Comparison of ENCODE assay signal across 1 cellular context in the genomic region with DNA sequence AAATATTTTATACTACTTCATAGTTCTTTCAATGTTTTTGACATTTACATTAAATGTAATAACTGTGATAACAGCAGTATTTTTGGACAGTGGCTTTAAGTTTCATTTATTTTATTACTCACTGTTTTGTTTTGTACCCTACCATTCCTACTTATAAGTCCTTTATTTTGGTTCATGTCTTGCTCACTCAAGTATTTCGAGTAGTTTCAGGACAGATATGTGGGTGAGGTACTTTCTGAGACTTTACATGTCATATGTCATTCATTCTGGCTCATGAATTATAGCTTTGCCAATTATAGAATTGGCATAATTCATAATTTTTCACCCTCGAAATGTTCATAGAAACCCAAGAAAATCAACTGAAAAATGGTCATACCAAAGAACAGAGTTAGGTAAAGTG.
TF ChIP-seq lines count a peak whose summit lies in the region.

No MANE protein-coding gene starts in this region.

TF ChIP-seq in GM12878, 131 proteins besides CTCF, POLR2A, EP300 and RAD21 (continued from another document and continues in another):
- TF ChIP-seq, protein P1, sequence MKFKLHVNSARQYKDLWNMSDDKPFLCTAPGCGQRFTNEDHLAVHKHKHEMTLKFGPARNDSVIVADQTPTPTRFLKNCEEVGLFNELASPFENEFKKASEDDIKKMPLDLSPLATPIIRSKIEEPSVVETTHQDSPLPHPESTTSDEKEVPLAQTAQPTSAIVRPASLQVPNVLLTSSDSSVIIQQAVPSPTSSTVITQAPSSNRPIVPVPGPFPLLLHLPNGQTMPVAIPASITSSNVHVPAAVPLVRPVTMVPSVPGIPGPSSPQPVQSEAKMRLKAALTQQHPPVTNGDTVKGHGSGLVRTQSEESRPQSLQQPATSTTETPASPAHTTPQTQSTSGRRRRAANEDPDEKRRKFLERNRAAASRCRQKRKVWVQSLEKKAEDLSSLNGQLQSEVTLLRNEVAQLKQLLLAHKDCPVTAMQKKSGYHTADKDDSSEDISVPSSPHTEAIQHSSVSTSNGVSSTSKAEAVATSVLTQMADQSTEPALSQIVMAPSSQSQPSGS (IDR thresholded peaks at IDR 0.05; ENCODE audit: low read length), result peak; percentile 87
- TF ChIP-seq, protein P2, sequence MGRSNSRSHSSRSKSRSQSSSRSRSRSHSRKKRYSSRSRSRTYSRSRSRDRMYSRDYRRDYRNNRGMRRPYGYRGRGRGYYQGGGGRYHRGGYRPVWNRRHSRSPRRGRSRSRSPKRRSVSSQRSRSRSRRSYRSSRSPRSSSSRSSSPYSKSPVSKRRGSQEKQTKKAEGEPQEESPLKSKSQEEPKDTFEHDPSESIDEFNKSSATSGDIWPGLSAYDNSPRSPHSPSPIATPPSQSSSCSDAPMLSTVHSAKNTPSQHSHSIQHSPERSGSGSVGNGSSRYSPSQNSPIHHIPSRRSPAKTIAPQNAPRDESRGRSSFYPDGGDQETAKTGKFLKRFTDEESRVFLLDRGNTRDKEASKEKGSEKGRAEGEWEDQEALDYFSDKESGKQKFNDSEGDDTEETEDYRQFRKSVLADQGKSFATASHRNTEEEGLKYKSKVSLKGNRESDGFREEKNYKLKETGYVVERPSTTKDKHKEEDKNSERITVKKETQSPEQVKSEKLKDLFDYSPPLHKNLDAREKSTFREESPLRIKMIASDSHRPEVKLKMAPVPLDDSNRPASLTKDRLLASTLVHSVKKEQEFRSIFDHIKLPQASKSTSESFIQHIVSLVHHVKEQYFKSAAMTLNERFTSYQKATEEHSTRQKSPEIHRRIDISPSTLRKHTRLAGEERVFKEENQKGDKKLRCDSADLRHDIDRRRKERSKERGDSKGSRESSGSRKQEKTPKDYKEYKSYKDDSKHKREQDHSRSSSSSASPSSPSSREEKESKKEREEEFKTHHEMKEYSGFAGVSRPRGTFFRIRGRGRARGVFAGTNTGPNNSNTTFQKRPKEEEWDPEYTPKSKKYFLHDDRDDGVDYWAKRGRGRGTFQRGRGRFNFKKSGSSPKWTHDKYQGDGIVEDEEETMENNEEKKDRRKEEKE (IDR thresholded peaks at IDR 0.05), result no peak
- TF ChIP-seq CHD2 (IDR thresholded peaks at IDR 0.05; ENCODE audit: borderline replicate concordance, low read depth, low read length), result no peak
- TF ChIP-seq SUPT20H (IDR thresholded peaks at IDR 0.05; ENCODE audit: borderline replicate concordance, control insufficient read depth, low read depth, low read length), result no peak
- TF ChIP-seq, protein P3, sequence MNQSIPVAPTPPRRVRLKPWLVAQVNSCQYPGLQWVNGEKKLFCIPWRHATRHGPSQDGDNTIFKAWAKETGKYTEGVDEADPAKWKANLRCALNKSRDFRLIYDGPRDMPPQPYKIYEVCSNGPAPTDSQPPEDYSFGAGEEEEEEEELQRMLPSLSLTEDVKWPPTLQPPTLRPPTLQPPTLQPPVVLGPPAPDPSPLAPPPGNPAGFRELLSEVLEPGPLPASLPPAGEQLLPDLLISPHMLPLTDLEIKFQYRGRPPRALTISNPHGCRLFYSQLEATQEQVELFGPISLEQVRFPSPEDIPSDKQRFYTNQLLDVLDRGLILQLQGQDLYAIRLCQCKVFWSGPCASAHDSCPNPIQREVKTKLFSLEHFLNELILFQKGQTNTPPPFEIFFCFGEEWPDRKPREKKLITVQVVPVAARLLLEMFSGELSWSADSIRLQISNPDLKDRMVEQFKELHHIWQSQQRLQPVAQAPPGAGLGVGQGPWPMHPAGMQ (IDR thresholded peaks at IDR 0.05; ENCODE audit: borderline replicate concordance), result no peak
- 0 out of 2 replicates have a peak, but pooled peaks have one; percentile 57 for TF ChIP-seq CBFB (IDR thresholded peaks at IDR 0.05; ENCODE audit: low read depth)
- TF ChIP-seq NR2C2 (IDR thresholded peaks at IDR 0.05; ENCODE audit: borderline replicate concordance, control insufficient read depth, insufficient read length, low read depth), result no peak
- TF ChIP-seq CBX3 (IDR thresholded peaks at IDR 0.05; ENCODE audit: borderline replicate concordance, low read depth), result no peak
- peak; percentile 56; the same call in 1 of the 2 replicates for TF ChIP-seq BCL11A (IDR thresholded peaks at IDR 0.05; ENCODE audit: low read depth, low read length)
- TF ChIP-seq GATAD2B (conservative IDR thresholded peaks at IDR 0.05; ENCODE audit: low read depth), result no peak
- no peak for TF ChIP-seq SREBF2 (IDR thresholded peaks at IDR 0.05; ENCODE audit: low read length)
- TF ChIP-seq, protein P4, sequence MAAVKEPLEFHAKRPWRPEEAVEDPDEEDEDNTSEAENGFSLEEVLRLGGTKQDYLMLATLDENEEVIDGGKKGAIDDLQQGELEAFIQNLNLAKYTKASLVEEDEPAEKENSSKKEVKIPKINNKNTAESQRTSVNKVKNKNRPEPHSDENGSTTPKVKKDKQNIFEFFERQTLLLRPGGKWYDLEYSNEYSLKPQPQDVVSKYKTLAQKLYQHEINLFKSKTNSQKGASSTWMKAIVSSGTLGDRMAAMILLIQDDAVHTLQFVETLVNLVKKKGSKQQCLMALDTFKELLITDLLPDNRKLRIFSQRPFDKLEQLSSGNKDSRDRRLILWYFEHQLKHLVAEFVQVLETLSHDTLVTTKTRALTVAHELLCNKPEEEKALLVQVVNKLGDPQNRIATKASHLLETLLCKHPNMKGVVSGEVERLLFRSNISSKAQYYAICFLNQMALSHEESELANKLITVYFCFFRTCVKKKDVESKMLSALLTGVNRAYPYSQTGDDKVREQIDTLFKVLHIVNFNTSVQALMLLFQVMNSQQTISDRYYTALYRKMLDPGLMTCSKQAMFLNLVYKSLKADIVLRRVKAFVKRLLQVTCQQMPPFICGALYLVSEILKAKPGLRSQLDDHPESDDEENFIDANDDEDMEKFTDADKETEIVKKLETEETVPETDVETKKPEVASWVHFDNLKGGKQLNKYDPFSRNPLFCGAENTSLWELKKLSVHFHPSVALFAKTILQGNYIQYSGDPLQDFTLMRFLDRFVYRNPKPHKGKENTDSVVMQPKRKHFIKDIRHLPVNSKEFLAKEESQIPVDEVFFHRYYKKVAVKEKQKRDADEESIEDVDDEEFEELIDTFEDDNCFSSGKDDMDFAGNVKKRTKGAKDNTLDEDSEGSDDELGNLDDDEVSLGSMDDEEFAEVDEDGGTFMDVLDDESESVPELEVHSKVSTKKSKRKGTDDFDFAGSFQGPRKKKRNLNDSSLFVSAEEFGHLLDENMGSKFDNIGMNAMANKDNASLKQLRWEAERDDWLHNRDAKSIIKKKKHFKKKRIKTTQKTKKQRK (IDR thresholded peaks at IDR 0.05; ENCODE audit: low read depth, low read length), result no peak
- no peak for TF ChIP-seq RAD51 (IDR thresholded peaks at IDR 0.05)
- 0 out of 2 replicates have a peak, but pooled peaks have one; percentile 34 for TF ChIP-seq NR2F1 (conservative IDR thresholded peaks at IDR 0.05)
- peak; percentile 86 for TF ChIP-seq JUNB (IDR thresholded peaks at IDR 0.05)
- TF ChIP-seq ZNF207 (IDR thresholded peaks at IDR 0.05; ENCODE audit: borderline replicate concordance), result no peak
- TF ChIP-seq, protein P5, sequence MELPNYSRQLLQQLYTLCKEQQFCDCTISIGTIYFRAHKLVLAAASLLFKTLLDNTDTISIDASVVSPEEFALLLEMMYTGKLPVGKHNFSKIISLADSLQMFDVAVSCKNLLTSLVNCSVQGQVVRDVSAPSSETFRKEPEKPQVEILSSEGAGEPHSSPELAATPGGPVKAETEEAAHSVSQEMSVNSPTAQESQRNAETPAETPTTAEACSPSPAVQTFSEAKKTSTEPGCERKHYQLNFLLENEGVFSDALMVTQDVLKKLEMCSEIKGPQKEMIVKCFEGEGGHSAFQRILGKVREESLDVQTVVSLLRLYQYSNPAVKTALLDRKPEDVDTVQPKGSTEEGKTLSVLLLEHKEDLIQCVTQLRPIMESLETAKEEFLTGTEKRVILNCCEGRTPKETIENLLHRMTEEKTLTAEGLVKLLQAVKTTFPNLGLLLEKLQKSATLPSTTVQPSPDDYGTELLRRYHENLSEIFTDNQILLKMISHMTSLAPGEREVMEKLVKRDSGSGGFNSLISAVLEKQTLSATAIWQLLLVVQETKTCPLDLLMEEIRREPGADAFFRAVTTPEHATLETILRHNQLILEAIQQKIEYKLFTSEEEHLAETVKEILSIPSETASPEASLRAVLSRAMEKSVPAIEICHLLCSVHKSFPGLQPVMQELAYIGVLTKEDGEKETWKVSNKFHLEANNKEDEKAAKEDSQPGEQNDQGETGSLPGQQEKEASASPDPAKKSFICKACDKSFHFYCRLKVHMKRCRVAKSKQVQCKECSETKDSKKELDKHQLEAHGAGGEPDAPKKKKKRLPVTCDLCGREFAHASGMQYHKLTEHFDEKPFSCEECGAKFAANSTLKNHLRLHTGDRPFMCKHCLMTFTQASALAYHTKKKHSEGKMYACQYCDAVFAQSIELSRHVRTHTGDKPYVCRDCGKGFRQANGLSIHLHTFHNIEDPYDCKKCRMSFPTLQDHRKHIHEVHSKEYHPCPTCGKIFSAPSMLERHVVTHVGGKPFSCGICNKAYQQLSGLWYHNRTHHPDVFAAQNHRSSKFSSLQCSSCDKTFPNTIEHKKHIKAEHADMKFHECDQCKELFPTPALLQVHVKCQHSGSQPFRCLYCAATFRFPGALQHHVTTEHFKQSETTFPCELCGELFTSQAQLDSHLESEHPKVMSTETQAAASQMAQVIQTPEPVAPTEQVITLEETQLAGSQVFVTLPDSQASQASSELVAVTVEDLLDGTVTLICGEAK (IDR thresholded peaks at IDR 0.05; ENCODE audit: borderline replicate concordance), result no peak
- TF ChIP-seq, protein P6, sequence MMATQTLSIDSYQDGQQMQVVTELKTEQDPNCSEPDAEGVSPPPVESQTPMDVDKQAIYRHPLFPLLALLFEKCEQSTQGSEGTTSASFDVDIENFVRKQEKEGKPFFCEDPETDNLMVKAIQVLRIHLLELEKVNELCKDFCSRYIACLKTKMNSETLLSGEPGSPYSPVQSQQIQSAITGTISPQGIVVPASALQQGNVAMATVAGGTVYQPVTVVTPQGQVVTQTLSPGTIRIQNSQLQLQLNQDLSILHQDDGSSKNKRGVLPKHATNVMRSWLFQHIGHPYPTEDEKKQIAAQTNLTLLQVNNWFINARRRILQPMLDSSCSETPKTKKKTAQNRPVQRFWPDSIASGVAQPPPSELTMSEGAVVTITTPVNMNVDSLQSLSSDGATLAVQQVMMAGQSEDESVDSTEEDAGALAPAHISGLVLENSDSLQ (IDR thresholded peaks at IDR 0.05), result peak; percentile 91
- TF ChIP-seq, protein P7, sequence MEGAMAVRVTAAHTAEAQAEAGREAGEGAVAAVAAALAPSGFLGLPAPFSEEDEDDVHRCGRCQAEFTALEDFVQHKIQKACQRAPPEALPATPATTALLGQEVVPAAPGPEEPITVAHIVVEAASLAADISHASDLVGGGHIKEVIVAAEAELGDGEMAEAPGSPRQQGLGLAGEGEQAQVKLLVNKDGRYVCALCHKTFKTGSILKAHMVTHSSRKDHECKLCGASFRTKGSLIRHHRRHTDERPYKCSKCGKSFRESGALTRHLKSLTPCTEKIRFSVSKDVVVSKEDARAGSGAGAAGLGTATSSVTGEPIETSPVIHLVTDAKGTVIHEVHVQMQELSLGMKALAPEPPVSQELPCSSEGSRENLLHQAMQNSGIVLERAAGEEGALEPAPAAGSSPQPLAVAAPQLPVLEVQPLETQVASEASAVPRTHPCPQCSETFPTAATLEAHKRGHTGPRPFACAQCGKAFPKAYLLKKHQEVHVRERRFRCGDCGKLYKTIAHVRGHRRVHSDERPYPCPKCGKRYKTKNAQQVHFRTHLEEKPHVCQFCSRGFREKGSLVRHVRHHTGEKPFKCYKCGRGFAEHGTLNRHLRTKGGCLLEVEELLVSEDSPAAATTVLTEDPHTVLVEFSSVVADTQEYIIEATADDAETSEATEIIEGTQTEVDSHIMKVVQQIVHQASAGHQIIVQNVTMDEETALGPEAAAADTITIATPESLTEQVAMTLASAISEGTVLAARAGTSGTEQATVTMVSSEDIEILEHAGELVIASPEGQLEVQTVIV (IDR thresholded peaks at IDR 0.05; ENCODE audit: borderline replicate concordance, partially characterized antibody), result no peak
- TF ChIP-seq CBX5 (IDR thresholded peaks at IDR 0.05; ENCODE audit: low read depth), result no peak
- TF ChIP-seq BACH1 (IDR thresholded peaks at IDR 0.05; ENCODE audit: borderline replicate concordance), result no peak
- TF ChIP-seq, protein P8, sequence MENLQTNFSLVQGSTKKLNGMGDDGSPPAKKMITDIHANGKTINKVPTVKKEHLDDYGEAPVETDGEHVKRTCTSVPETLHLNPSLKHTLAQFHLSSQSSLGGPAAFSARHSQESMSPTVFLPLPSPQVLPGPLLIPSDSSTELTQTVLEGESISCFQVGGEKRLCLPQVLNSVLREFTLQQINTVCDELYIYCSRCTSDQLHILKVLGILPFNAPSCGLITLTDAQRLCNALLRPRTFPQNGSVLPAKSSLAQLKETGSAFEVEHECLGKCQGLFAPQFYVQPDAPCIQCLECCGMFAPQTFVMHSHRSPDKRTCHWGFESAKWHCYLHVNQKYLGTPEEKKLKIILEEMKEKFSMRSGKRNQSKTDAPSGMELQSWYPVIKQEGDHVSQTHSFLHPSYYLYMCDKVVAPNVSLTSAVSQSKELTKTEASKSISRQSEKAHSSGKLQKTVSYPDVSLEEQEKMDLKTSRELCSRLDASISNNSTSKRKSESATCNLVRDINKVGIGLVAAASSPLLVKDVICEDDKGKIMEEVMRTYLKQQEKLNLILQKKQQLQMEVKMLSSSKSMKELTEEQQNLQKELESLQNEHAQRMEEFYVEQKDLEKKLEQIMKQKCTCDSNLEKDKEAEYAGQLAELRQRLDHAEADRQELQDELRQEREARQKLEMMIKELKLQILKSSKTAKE (IDR thresholded peaks at IDR 0.05; ENCODE audit: low read depth, poor library complexity, severe bottlenecking), result peak; percentile 85
- TF ChIP-seq, protein P9, sequence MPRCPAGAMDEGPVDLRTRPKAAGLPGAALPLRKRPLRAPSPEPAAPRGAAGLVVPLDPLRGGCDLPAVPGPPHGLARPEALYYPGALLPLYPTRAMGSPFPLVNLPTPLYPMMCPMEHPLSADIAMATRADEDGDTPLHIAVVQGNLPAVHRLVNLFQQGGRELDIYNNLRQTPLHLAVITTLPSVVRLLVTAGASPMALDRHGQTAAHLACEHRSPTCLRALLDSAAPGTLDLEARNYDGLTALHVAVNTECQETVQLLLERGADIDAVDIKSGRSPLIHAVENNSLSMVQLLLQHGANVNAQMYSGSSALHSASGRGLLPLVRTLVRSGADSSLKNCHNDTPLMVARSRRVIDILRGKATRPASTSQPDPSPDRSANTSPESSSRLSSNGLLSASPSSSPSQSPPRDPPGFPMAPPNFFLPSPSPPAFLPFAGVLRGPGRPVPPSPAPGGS (IDR thresholded peaks at IDR 0.05; ENCODE audit: borderline replicate concordance, insufficient read depth, low read depth, low read length, poor library complexity, severe bottlenecking), result no peak
- TF ChIP-seq, protein P10, sequence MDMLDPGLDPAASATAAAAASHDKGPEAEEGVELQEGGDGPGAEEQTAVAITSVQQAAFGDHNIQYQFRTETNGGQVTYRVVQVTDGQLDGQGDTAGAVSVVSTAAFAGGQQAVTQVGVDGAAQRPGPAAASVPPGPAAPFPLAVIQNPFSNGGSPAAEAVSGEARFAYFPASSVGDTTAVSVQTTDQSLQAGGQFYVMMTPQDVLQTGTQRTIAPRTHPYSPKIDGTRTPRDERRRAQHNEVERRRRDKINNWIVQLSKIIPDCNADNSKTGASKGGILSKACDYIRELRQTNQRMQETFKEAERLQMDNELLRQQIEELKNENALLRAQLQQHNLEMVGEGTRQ (IDR thresholded peaks at IDR 0.05; ENCODE audit: borderline replicate concordance, low read depth, low read length), result no peak
- TF ChIP-seq ZBED1 (IDR thresholded peaks at IDR 0.05; ENCODE audit: borderline replicate concordance), result peak; percentile 91
